In genomic region chr2:191051825-191052778, GRCh38 we compare ENCODE assay signal across 8 cellular contexts. TPM values are rescaled to one million over a fixed set of nuclear protein-coding genes. Genes with fewer than 3 reads are reported as not detected.
DNase-seq lines count a peak whose midpoint lies in the region; ATAC-seq, FAIRE-seq and TF ChIP-seq lines count a peak whose summit lies in the region.

No MANE protein-coding gene starts in this region.

- H3K27me3 ChIP-seq in astrocyte (ENCODE audit: insufficient read depth, low read length): no peaks in the 10 kb centered on the region
- no peaks in the 10 kb centered on the region for H3K27me3 ChIP-seq in thyroid gland

- no peak overlapping the region for H3K4me2 ChIP-seq in astrocyte (ENCODE audit: low read length)

- DNase-seq in activated CD8-positive, alpha-beta memory T cell treated with anti-CD3 and anti-CD28 coated beads for 24 hours: peak; percentile 67
- DNase-seq in activated CD8-positive, alpha-beta memory T cell treated with anti-CD3 and anti-CD28 coated beads, Interleukin-2, amount 50 U/mL, for 48 hours: no peak
- DNase-seq in NCI-H345 treated with DMSO at 0.1 percent for 48 hours (lab: John Stamatoyannopoulos, UW; ENCODE audit: unreplicated experiment) (peak; percentile 21), astrocyte (ENCODE audit: low read depth) (peak; percentile 40), thyroid gland (no peak), islet precursor cell (no peak)

- no peaks in the 10 kb centered on the region for H4K20me1 ChIP-seq in astrocyte (ENCODE audit: insufficient read depth, low read length)

- intact Hi-C loops in thyroid gland (cut with DNase I): loop anchor here (5.0 kb wide), 1 partner anchor 105 kb away; no protein-coding TSS in a partner anchor

- FAIRE-seq in astrocyte (lab: Jason Lieb, UNC) (peak; percentile 64), islet of Langerhans (lab: Jason Lieb, UNC) (peak; percentile 100)

- peak overlapping the region; percentile 42 for H3K9ac ChIP-seq in astrocyte (ENCODE audit: low read length)

- H3K79me2 ChIP-seq in astrocyte (ENCODE audit: insufficient read depth, low read length): no peaks in the 10 kb centered on the region

- peak; percentile 46 for ATAC-seq in HG02763 (IDR thresholded peaks at IDR 0.05; ENCODE audit: unreplicated experiment)

- WGBS in thyroid gland, 2 donors: 20 to 24% methylated on average over 10 of the region's 10 CpGs

- no peak overlapping the region for H3K27ac Mint-ChIP-seq in astrocyte (ENCODE audit: unreplicated experiment)

- TF ChIP-seq POLR2A in thyroid gland (IDR thresholded peaks at IDR 0.05): no peak

- H3K9me3 Mint-ChIP-seq in astrocyte (ENCODE audit: unreplicated experiment): no peaks in the 10 kb centered on the region

- peaks cover 3% of the 10 kb centered on the region for H3K27me3 Mint-ChIP-seq in astrocyte (ENCODE audit: low read depth, unreplicated experiment)

- H3K36me3 ChIP-seq in astrocyte (ENCODE audit: insufficient read depth, low read length) (no peaks in the 10 kb centered on the region), thyroid gland (no peaks in the 10 kb centered on the region)

- TF ChIP-seq CTCF in astrocyte (IDR thresholded peaks at IDR 0.05; ENCODE audit: insufficient read depth, low read depth, low read length) (peak; percentile 58), thyroid gland (IDR thresholded peaks at IDR 0.05) (peak in 5 of 6 experiments; percentile 17 to 76 (median 68))

- H3K27ac ChIP-seq in astrocyte (ENCODE audit: low read depth, low read length) (no peak overlapping the region), thyroid gland (no peak overlapping the region)

- H3K9me3 ChIP-seq in astrocyte (ENCODE audit: insufficient read depth, low read depth, low read length) (no peaks in the 10 kb centered on the region), thyroid gland (no peaks in the 10 kb centered on the region)

- no peak overlapping the region for H2AFZ ChIP-seq in astrocyte (ENCODE audit: low read depth, low read length)

- no peaks in the 10 kb centered on the region for H3K36me3 Mint-ChIP-seq in astrocyte (ENCODE audit: low read depth, unreplicated experiment)

- H3K4me1 ChIP-seq in astrocyte (ENCODE audit: insufficient read depth, low read length) (peaks cover 26% of the 10 kb centered on the region), thyroid gland (peaks cover 21 to 26% of the 10 kb centered on the region in 2 donors)

- H3K4me3 ChIP-seq in astrocyte (ENCODE audit: insufficient read depth, low read depth, low read length) (no peak overlapping the region), thyroid gland (replicated peaks in 1 of 3) (no peak overlapping the region)

- H3K4me3 Mint-ChIP-seq in astrocyte (ENCODE audit: unreplicated experiment): no peak overlapping the region

- peaks cover 2% of the 10 kb centered on the region for H3K4me1 Mint-ChIP-seq in astrocyte (ENCODE audit: low read depth, unreplicated experiment)

RNA-seq across cellular contexts. Expression of gene STAT1, which starts 38.1 kb away (rescaled TPM):
- total RNA-seq in astrocyte (377 and 447 TPM in 2 replicates), thyroid gland (10 to 100 TPM; 38.0 to 87.7 (median 61.3) TPM)

Comparison
In these comparisons a context has a peak if more than half of its experiments do, and no peak if none do; other contexts are left out.
1. DNase-seq: peak in activated CD8-positive, alpha-beta memory T cell treated with anti-CD3 and anti-CD28 coated beads for 24 hours (single experiment), NCI-H345 treated with DMSO at 0.1 percent for 48 hours (single experiment) and astrocyte (single experiment); none in activated CD8-positive, alpha-beta memory T cell treated with anti-CD3 and anti-CD28 coated beads, Interleukin-2, amount 50 U/mL, for 48 hours (single experiment), thyroid gland (0 of 2) and islet precursor cell (single experiment).